In the genomic region with DNA sequence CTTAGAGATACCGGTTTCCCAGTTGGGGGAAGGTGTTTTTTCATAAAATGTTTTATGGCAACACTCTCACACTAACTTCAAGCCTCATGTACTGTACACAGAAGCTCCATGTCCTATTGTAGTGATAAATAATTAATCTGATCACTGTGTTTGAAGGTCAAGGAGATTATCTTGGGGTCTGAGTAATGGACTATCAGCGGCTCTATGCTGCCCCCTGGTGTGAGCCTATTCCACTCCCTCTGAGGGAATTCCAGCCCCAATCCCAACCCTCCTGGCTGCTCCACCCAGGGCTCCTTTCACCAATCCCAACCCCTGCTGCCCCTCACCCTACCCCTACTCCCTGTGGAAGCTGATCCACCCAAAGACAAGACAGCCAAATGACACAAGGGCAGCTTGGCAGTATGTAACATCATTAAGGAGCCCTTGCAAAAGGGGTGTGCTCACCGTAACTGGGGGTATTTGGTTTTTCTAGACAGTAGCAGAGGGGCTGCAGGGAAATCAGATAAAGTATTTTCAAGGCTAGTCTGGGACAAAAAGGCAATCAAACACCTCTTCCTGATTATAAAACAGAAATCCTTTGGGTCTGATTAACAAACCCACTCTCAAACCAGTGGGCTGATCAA, we compare ENCODE assay signal across 8 cellular contexts. TPM values are rescaled to one million over a fixed set of nuclear protein-coding genes. Genes with fewer than 3 reads are reported as not detected.
DNase-seq lines count a peak whose midpoint lies in the region; ATAC-seq lines count a peak whose summit lies in the region.

No MANE protein-coding gene starts in this region.

- ATAC-seq in left colon, result peak; percentile 83

- in situ Hi-C loops in T47D (cut with HindIII; ENCODE audit: low pct_unique_long_range_greater_than_20kb, low sequenced_read_pairs), result no loop called here

- DNase-seq in COLO829 (ENCODE audit: low spot score) (peak; percentile 69), HK-2 (ENCODE audit: unreplicated experiment) (peak; percentile 65), SK-N-DZ (ENCODE audit: low spot score) (peak; percentile 51), T47D (ENCODE audit: low read depth in 1 of 2, low spot score in 1 of 2) (peak; percentile 18 to 22), left colon (peak; percentile 31 to 83), posterior vena cava (ENCODE audit: low spot score) (no peak), epidermal melanocyte (ENCODE audit: insufficient read length, low spot score) (no peak)
- DNase-seq in stimulated activated CD8-positive, alpha-beta memory T cell treated with anti-CD3 and anti-CD28 coated beads, Interleukin-4, amount 100 ng/mL, for 48 hours, result peak; percentile 71

- intact Hi-C loops in left colon (cut with DNase I, micrococcal nuclease), result loop anchor here in 1 of 2 donors (2.0 kb wide), 1 partner anchor 62 kb away; no protein-coding TSS in a partner anchor
- intact Hi-C loops in posterior vena cava (cut with DNase I), result loop anchor here in 1 of 2 donors (5.0 kb wide), 1 partner anchor 64 kb away; no protein-coding TSS in a partner anchor

RNA-seq across cellular contexts. Expression of a gene that starts 22.3 kb away (rescaled TPM):
- 38.9 and 51.2 TPM in 2 replicates for polyA plus RNA-seq in SK-N-DZ (2014; cell fraction: cytosol; rRNA removed)
- polyA plus RNA-seq in SK-N-DZ (2014; cell fraction: nucleus; rRNA removed), result 78.9 and 90.3 TPM in 2 replicates
- total RNA-seq in left colon (10 to 100 TPM; 21.9 to 26.9 TPM), posterior vena cava (10 to 100 TPM; 19.3 to 22.1 TPM)

RNA-seq across cellular contexts. Expression of a gene that starts 22.4 kb away (rescaled TPM):
- 21.2 and 26.0 TPM in 2 replicates for polyA plus RNA-seq in SK-N-DZ (2014; cell fraction: cytosol; rRNA removed)
- polyA plus RNA-seq in SK-N-DZ (2014; cell fraction: nucleus; rRNA removed), result 11.9 and 15.7 TPM in 2 replicates
- total RNA-seq in left colon (10 to 100 TPM; 12.5 to 12.8 TPM), posterior vena cava (10 to 100 TPM; 12.5 to 17.8 TPM)

RNA-seq across cellular contexts. Expression of a gene that starts 32.2 kb away (rescaled TPM):
- polyA plus RNA-seq in SK-N-DZ (2014; cell fraction: cytosol; rRNA removed), result 6.3 and 6.6 TPM in 2 replicates
- 1.8 and 2.7 TPM in 2 replicates for polyA plus RNA-seq in SK-N-DZ (2014; cell fraction: nucleus; rRNA removed)
- total RNA-seq in left colon, result 1 to 10 TPM; 7.0 to 7.1 TPM
- total RNA-seq in posterior vena cava, result under 1 TPM; 0.56 to 0.67 TPM

RNA-seq across cellular contexts. Expression of a gene that starts 51.0 kb away (rescaled TPM):
- polyA plus RNA-seq in SK-N-DZ (2014; cell fraction: cytosol; rRNA removed), result 29.2 and 66.0 TPM in 2 replicates
- polyA plus RNA-seq in SK-N-DZ (2014; cell fraction: nucleus; rRNA removed), result 22.7 and 41.5 TPM in 2 replicates
- total RNA-seq in left colon (10 to 100 TPM; 27.9 to 30.7 TPM), posterior vena cava (10 to 100 TPM; 21.3 to 24.2 TPM)

Comparison
In these comparisons a context has a peak if more than half of its experiments do, and no peak if none do; other contexts are left out.
1. DNase-seq: peak in COLO829 (single experiment), HK-2 (single experiment), SK-N-DZ (single experiment), T47D (2 of 2), left colon (2 of 2) and stimulated activated CD8-positive, alpha-beta memory T cell treated with anti-CD3 and anti-CD28 coated beads, Interleukin-4, amount 100 ng/mL, for 48 hours (single experiment); none in posterior vena cava (single experiment) and epidermal melanocyte (single experiment).
2. RNA of a gene that starts 32.2 kb away (total RNA-seq): 7.0 to 7.1 TPM in left colon; 0.56 to 0.67 TPM in posterior vena cava; every median in the first group is over 4 times any median in the second.